19 cellular contexts compared by ENCODE assay signal in genomic region chr4:159012381-159012780, GRCh38.
DNase-seq lines count a peak whose midpoint lies in the region; ATAC-seq, FAIRE-seq and TF ChIP-seq lines count a peak whose summit lies in the region.
"Had no signal": no experiment of that assay in that cellular context is flagged by ENCODE, and none has a peak within 500 bp of the region (broad histone marks: within the 10 kb centered on the region; RNA-seq: fewer than 3 reads in every experiment).

No MANE protein-coding gene starts in this region.

- no peak for FAIRE-seq in GM12892 (lab: Jason Lieb, UNC)
- FAIRE-seq: A204.1, TTC549 had no signal

- no peak overlapping the region for H3K4me3 Mint-ChIP-seq in activated T-cell treated with anti-CD3 and anti-CD28 coated beads, Interleukin-2, amount 50 U/mL, for 72 hours
- H3K4me3 Mint-ChIP-seq: activated naive CD8-positive, alpha-beta T cell treated with anti-CD3 and anti-CD28 coated beads for 36 hours; immature natural killer cell had no signal

- H3K27ac ChIP-seq in VCaP, result peak overlapping the region; percentile 95
- H3K27ac ChIP-seq: gastrocnemius medialis, SK-N-MC had no signal

- DNase-seq in A172 (ENCODE audit: low spot score), result peak; percentile 25
- DNase-seq in HCEC 1CT, result peak; percentile 54
- peak; percentile 49 for DNase-seq in glomerular visceral epithelial cell (ENCODE audit: extremely low spot score)
- DNase-seq in GDM1 (lab: John Stamatoyannopoulos, UW), result no peak
- no peak for DNase-seq in GM12892 (ENCODE audit: insufficient read length)
- no peak for DNase-seq in NCI-H1048 (lab: John Stamatoyannopoulos, UW)
- DNase-seq in activated T-cell treated with anti-CD3 and anti-CD28 coated beads, Interleukin-2, amount 50 U/mL, for 72 hours, result no peak
- DNase-seq: activated naive CD8-positive, alpha-beta T cell treated with anti-CD3 and anti-CD28 coated beads for 36 hours; activated T-cell treated with anti-CD3 and anti-CD28 coated beads, Interleukin-2, amount 50 U/mL, for 1 hour; central memory CD4-positive, alpha-beta T cell; effector CD8-positive, alpha-beta T cell; gastrocnemius medialis; immature natural killer cell; NCI-H187 treated with DMSO at 0.1 percent for 48 hours; NCI-H510A had no signal

- no peak overlapping the region for H3K27ac Mint-ChIP-seq in activated T-cell treated with anti-CD3 and anti-CD28 coated beads, Interleukin-2, amount 50 U/mL, for 72 hours
- H3K27ac Mint-ChIP-seq: activated naive CD8-positive, alpha-beta T cell treated with anti-CD3 and anti-CD28 coated beads for 36 hours; immature natural killer cell had no signal

- no peaks in the 10 kb centered on the region for H3K27me3 Mint-ChIP-seq in activated T-cell treated with anti-CD3 and anti-CD28 coated beads, Interleukin-2, amount 50 U/mL, for 72 hours (ENCODE audit: low read depth)

- no peaks in the 10 kb centered on the region for H3K9me3 Mint-ChIP-seq in activated T-cell treated with anti-CD3 and anti-CD28 coated beads, Interleukin-2, amount 50 U/mL, for 72 hours
- H3K9me3 Mint-ChIP-seq: activated naive CD8-positive, alpha-beta T cell treated with anti-CD3 and anti-CD28 coated beads for 36 hours had no signal

- no peak for TF ChIP-seq POLR2A in GM12892 (IDR thresholded peaks at IDR 0.05; ENCODE audit: low read depth, low read length)

- H3K36me3 Mint-ChIP-seq in activated T-cell treated with anti-CD3 and anti-CD28 coated beads, Interleukin-2, amount 50 U/mL, for 72 hours (ENCODE audit: insufficient read depth in 2 of 2), result no peaks in the 10 kb centered on the region
- H3K36me3 Mint-ChIP-seq: activated naive CD8-positive, alpha-beta T cell treated with anti-CD3 and anti-CD28 coated beads for 36 hours; immature natural killer cell had no signal

- no peak for TF ChIP-seq CTCF in VCaP (conservative IDR thresholded peaks at IDR 0.05)

- H3K4me1 Mint-ChIP-seq in activated T-cell treated with anti-CD3 and anti-CD28 coated beads, Interleukin-2, amount 50 U/mL, for 72 hours (ENCODE audit: low read depth), result no peaks in the 10 kb centered on the region
- H3K4me1 Mint-ChIP-seq: activated naive CD8-positive, alpha-beta T cell treated with anti-CD3 and anti-CD28 coated beads for 36 hours; immature natural killer cell had no signal

- ATAC-seq in activated T-cell treated with anti-CD3 and anti-CD28 coated beads, Interleukin-2, amount 50 U/mL, for 72 hours (replicated peaks in 1 of 2), result no peak
- ATAC-seq: gastrocnemius medialis had no signal

Comparison
In these comparisons a context has a peak if more than half of its experiments do, and no peak if none do; other contexts are left out.
1. DNase-seq: peak in A172 (single experiment), HCEC 1CT (single experiment) and glomerular visceral epithelial cell (single experiment); none in GDM1 (single experiment), GM12892 (single experiment), NCI-H1048 (single experiment) and activated T-cell treated with anti-CD3 and anti-CD28 coated beads, Interleukin-2, amount 50 U/mL, for 72 hours (0 of 2).